ENCODE assay signal across 20 cellular contexts in genomic region chr2:134440336-134440909, GRCh38.
"Had no signal": no experiment of that assay in that cellular context is flagged by ENCODE, and none has a peak within 500 bp of the region (broad histone marks: within the 10 kb centered on the region; RNA-seq: fewer than 3 reads in every experiment).

No MANE protein-coding gene starts in this region.

- H3K36me3 Mint-ChIP-seq: activated CD4-positive, alpha-beta memory T cell treated with anti-CD3 and anti-CD28 coated beads for 36 hours had no signal

- H3K27ac Mint-ChIP-seq: activated CD4-positive, alpha-beta memory T cell treated with anti-CD3 and anti-CD28 coated beads for 36 hours; activated CD4-positive, alpha-beta T cell treated with anti-CD3 and anti-CD28 coated beads, Interleukin-2, amount 10 ng/mL, durations not matched to agents 7 days and 5 days; T-helper 1 cell treated with Interleukin-12 subunit alpha and Interleukin-12 subunit beta and Interleukin-4 antibody, amounts not matched to agents 30 μg/mL and 1 μg/mL, for 36 hours had no signal

- H3K27me3 ChIP-seq: Peyer's patch had no signal

- DNase-seq: activated CD4-positive, alpha-beta memory T cell treated with anti-CD3 and anti-CD28 coated beads for 36 hours; activated CD4-positive, alpha-beta T cell treated with anti-CD3 and anti-CD28 coated beads, Interleukin-2, amount 10 ng/mL, durations not matched to agents 7 days and 5 days; activated CD4-positive, CD25-positive, alpha-beta regulatory T cell; activated naive CD4-positive, alpha-beta T cell; activated T-cell treated with anti-CD3 and anti-CD28 coated beads for 4 hours; activated T-cell treated with anti-CD3 and anti-CD28 coated beads, Interleukin-2, amount 50 U/mL, for 48 hours; aorta; IMR-90; Kasumi-1; KBM-7; NCI-H1105 treated with DMSO at 0.1 percent for 48 hours; NCI-H1436 treated with DMSO at 0.1 percent for 48 hours; NCI-H187; NCI-H2081; NCI-H510A treated with DMSO at 0.1 percent for 48 hours; Peyer's patch; SHP77 treated with DMSO at 0.1 percent for 48 hours; T-helper 9 cell had no signal

- H3K4me1 Mint-ChIP-seq: activated CD4-positive, alpha-beta T cell treated with anti-CD3 and anti-CD28 coated beads, Interleukin-2, amount 10 ng/mL, durations not matched to agents 7 days and 5 days; activated naive CD4-positive, alpha-beta T cell treated with anti-CD3 and anti-CD28 coated beads, Interleukin-2, amount 50 U/mL, for 24 hours had no signal

- H3K27me3 Mint-ChIP-seq: activated CD4-positive, alpha-beta memory T cell treated with anti-CD3 and anti-CD28 coated beads for 36 hours; activated CD4-positive, alpha-beta T cell treated with anti-CD3 and anti-CD28 coated beads, Interleukin-2, amount 10 ng/mL, durations not matched to agents 7 days and 5 days; activated naive CD4-positive, alpha-beta T cell treated with anti-CD3 and anti-CD28 coated beads, Interleukin-2, amount 50 U/mL, for 24 hours had no signal

- H3K9me3 Mint-ChIP-seq: activated CD4-positive, alpha-beta memory T cell treated with anti-CD3 and anti-CD28 coated beads for 36 hours; activated CD4-positive, alpha-beta T cell treated with anti-CD3 and anti-CD28 coated beads, Interleukin-2, amount 10 ng/mL, durations not matched to agents 7 days and 5 days; activated naive CD4-positive, alpha-beta T cell treated with anti-CD3 and anti-CD28 coated beads, Interleukin-2, amount 50 U/mL, for 24 hours; T-helper 1 cell treated with Interleukin-12 subunit alpha and Interleukin-12 subunit beta and Interleukin-4 antibody, amounts not matched to agents 30 μg/mL and 1 μg/mL, for 36 hours had no signal

- H3K27ac ChIP-seq: Peyer's patch had no signal

- H3K9me3 ChIP-seq: Peyer's patch had no signal

- H3K4me3 Mint-ChIP-seq: activated CD4-positive, alpha-beta memory T cell treated with anti-CD3 and anti-CD28 coated beads for 36 hours; activated CD4-positive, alpha-beta T cell treated with anti-CD3 and anti-CD28 coated beads, Interleukin-2, amount 10 ng/mL, durations not matched to agents 7 days and 5 days; activated naive CD4-positive, alpha-beta T cell treated with anti-CD3 and anti-CD28 coated beads, Interleukin-2, amount 50 U/mL, for 24 hours; T-helper 1 cell treated with Interleukin-12 subunit alpha and Interleukin-12 subunit beta and Interleukin-4 antibody, amounts not matched to agents 30 μg/mL and 1 μg/mL, for 36 hours had no signal
